Comparison of ENCODE assay signal across 20 cellular contexts in genomic region chr7:4163565-4164203, GRCh38.
"Had no signal": no experiment of that assay in that cellular context is flagged by ENCODE, and none has a peak within 500 bp of the region (broad histone marks: within the 10 kb centered on the region; RNA-seq: fewer than 3 reads in every experiment).

No MANE protein-coding gene starts in this region.

- ATAC-seq: esophagus mucosa; natural killer cell treated with Interleukin-12 subunit alpha and Interleukin-12 subunit beta and Interleukin-15 and Interleukin-18, amount 100 ng/mL, for 72 hours had no signal

- H3K4me1 ChIP-seq: parathyroid adenoma, prostate gland, stomach had no signal

- H3K4me3 ChIP-seq: gastrocnemius medialis, left ventricle myocardium inferior, lung, neural progenitor cell, prostate gland, stomach had no signal

- H3K36me3 ChIP-seq: gastrocnemius medialis, left ventricle myocardium inferior, neural progenitor cell, prostate gland, stomach had no signal

- H3K9me3 ChIP-seq: gastrocnemius medialis, left ventricle myocardium inferior, prostate gland, stomach had no signal

- DNase-seq: effector memory CD4-positive, alpha-beta T cell; gastrocnemius medialis; glutamatergic neuron; mesenchymal stem cell; midbrain; occipital lobe; retina; stimulated activated CD4-positive, alpha-beta T cell treated with anti-CD3 and anti-CD28 coated beads, Interleukin-2, amount 100 ng/mL, for 24 hours; stimulated activated CD4-positive, alpha-beta T cell treated with anti-CD3 and anti-CD28 coated beads, Interleukin-4, amount 100 ng/mL, for 4 hours; stimulated activated naive CD4-positive, alpha-beta T cell; stomach; substantia nigra; trophoblast cell had no signal

- H3K27ac ChIP-seq: gastrocnemius medialis, left ventricle myocardium inferior, neural progenitor cell, parathyroid adenoma, prostate gland, stomach had no signal

- H3K27me3 ChIP-seq: gastrocnemius medialis, neural progenitor cell, stomach had no signal
